1 cellular context compared by ENCODE assay signal in the genomic region with DNA sequence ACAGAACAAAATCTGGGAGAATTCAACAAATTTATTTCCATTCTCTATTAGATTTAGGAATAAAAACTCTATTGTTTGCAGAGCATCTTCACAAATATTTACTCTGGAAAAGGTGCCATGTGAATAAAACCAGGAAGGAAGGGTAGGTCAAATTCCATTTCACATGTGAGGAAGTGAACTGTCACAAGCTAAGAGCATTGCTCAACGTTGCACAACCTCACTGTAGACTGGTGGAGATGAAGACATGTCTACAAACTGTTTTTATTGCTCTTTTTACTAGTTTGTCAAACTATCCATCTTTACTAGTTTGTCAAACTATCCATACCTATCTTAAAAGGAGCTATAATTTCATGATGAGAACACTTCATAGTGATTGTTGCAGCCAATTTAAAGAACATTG.
TF ChIP-seq lines count a peak whose summit lies in the region.

No MANE protein-coding gene starts in this region.

TF ChIP-seq in HepG2, 621 proteins besides CTCF, POLR2A, EP300 and RAD21 (continued from another document and continues in another):
- TF ChIP-seq, protein P1, sequence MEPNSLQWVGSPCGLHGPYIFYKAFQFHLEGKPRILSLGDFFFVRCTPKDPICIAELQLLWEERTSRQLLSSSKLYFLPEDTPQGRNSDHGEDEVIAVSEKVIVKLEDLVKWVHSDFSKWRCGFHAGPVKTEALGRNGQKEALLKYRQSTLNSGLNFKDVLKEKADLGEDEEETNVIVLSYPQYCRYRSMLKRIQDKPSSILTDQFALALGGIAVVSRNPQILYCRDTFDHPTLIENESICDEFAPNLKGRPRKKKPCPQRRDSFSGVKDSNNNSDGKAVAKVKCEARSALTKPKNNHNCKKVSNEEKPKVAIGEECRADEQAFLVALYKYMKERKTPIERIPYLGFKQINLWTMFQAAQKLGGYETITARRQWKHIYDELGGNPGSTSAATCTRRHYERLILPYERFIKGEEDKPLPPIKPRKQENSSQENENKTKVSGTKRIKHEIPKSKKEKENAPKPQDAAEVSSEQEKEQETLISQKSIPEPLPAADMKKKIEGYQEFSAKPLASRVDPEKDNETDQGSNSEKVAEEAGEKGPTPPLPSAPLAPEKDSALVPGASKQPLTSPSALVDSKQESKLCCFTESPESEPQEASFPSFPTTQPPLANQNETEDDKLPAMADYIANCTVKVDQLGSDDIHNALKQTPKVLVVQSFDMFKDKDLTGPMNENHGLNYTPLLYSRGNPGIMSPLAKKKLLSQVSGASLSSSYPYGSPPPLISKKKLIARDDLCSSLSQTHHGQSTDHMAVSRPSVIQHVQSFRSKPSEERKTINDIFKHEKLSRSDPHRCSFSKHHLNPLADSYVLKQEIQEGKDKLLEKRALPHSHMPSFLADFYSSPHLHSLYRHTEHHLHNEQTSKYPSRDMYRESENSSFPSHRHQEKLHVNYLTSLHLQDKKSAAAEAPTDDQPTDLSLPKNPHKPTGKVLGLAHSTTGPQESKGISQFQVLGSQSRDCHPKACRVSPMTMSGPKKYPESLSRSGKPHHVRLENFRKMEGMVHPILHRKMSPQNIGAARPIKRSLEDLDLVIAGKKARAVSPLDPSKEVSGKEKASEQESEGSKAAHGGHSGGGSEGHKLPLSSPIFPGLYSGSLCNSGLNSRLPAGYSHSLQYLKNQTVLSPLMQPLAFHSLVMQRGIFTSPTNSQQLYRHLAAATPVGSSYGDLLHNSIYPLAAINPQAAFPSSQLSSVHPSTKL (CRISPR knock-in tag; IDR thresholded peaks at IDR 0.05): peak; percentile 80
- TF ChIP-seq TEAD2 (CRISPR knock-in tag; IDR thresholded peaks at IDR 0.05): no peak
- peak; percentile 57; the same call in 1 of the 2 replicates for TF ChIP-seq HMG20A (CRISPR knock-in tag; IDR thresholded peaks at IDR 0.05; ENCODE audit: borderline replicate concordance)
- no peak for TF ChIP-seq SCMH1 (CRISPR knock-in tag; IDR thresholded peaks at IDR 0.05; ENCODE audit: borderline replicate concordance)
- TF ChIP-seq POLR2AphosphoS5 (IDR thresholded peaks at IDR 0.05; ENCODE audit: low read depth, low read length): no peak
- TF ChIP-seq SRSF1 (optimal IDR thresholded peaks at IDR 0.05; ENCODE audit: low read depth, low read length): no peak
- peak; percentile 48; the same call in 1 of the 2 replicates for TF ChIP-seq BHLHE40 (IDR thresholded peaks at IDR 0.05; ENCODE audit: low read length)
- peak; percentile 93 for TF ChIP-seq ELF3 (CRISPR knock-in tag; IDR thresholded peaks at IDR 0.05)
- TF ChIP-seq HNF4G (IDR thresholded peaks at IDR 0.05; ENCODE audit: borderline replicate concordance, low read depth, low read length): peak; percentile 52; the same call in 1 of the 2 replicates
- TF ChIP-seq HNF4G (CRISPR knock-in tag; IDR thresholded peaks at IDR 0.05; ENCODE audit: borderline replicate concordance, low read depth): no peak
- TF ChIP-seq ZNF644 (CRISPR knock-in tag; IDR thresholded peaks at IDR 0.05; ENCODE audit: low read depth): peak; percentile 90
- peak; percentile 74 for TF ChIP-seq HNF4A (CRISPR knock-in tag; IDR thresholded peaks at IDR 0.05)
- TF ChIP-seq U2AF1 (optimal IDR thresholded peaks at IDR 0.05; ENCODE audit: low read depth, low read length): no peak
- 0 out of 2 replicates have a peak, but pooled peaks have one; percentile 13 for TF ChIP-seq NCOA2 (CRISPR knock-in tag; IDR thresholded peaks at IDR 0.05)
- TF ChIP-seq, protein P2, sequence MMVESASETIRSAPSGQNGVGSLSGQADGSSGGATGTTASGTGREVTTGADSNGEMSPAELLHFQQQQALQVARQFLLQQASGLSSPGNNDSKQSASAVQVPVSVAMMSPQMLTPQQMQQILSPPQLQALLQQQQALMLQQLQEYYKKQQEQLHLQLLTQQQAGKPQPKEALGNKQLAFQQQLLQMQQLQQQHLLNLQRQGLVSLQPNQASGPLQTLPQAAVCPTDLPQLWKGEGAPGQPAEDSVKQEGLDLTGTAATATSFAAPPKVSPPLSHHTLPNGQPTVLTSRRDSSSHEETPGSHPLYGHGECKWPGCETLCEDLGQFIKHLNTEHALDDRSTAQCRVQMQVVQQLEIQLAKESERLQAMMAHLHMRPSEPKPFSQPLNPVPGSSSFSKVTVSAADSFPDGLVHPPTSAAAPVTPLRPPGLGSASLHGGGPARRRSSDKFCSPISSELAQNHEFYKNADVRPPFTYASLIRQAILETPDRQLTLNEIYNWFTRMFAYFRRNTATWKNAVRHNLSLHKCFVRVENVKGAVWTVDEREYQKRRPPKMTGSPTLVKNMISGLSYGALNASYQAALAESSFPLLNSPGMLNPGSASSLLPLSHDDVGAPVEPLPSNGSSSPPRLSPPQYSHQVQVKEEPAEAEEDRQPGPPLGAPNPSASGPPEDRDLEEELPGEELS (CRISPR knock-in tag; IDR thresholded peaks at IDR 0.05): 0 out of 2 replicates have a peak, but pooled peaks have one; percentile 28
- TF ChIP-seq GABPB1 (CRISPR knock-in tag; IDR thresholded peaks at IDR 0.05): peak; percentile 50; the same call in 1 of the 2 replicates
- no peak for TF ChIP-seq SOX6 (IDR thresholded peaks at IDR 0.05)
- TF ChIP-seq SOX6 (CRISPR knock-in tag; IDR thresholded peaks at IDR 0.05): peak; percentile 61; the same call in 1 of the 2 replicates
- TF ChIP-seq NFIC (IDR thresholded peaks at IDR 0.05; ENCODE audit: low read length): peak; percentile 54; the same call in 1 of the 2 replicates
- TF ChIP-seq ZNF737 (CRISPR knock-in tag; IDR thresholded peaks at IDR 0.05; ENCODE audit: borderline replicate concordance): no peak
- TF ChIP-seq ZSCAN5A (CRISPR knock-in tag; IDR thresholded peaks at IDR 0.05; ENCODE audit: borderline replicate concordance): no peak
- no peak for TF ChIP-seq RFX3 (CRISPR knock-in tag; IDR thresholded peaks at IDR 0.05)
- peak; percentile 69; the same call in 1 of the 2 replicates for TF ChIP-seq ZNF317 (CRISPR knock-in tag; IDR thresholded peaks at IDR 0.05)
- TF ChIP-seq ZMYM4 (CRISPR knock-in tag; IDR thresholded peaks at IDR 0.05): no peak
- peak; percentile 46; the same call in 1 of the 2 replicates for TF ChIP-seq POGZ (CRISPR knock-in tag; IDR thresholded peaks at IDR 0.05)
- peak; percentile 79 for TF ChIP-seq FOXA3 (CRISPR knock-in tag; IDR thresholded peaks at IDR 0.05)
- TF ChIP-seq MAX (IDR thresholded peaks at IDR 0.05): peak; percentile 49; the same call in 1 of the 2 replicates
- no peak for TF ChIP-seq GABPA (IDR thresholded peaks at IDR 0.05; ENCODE audit: low read depth, low read length)
- TF ChIP-seq GABPA (CRISPR knock-in tag; IDR thresholded peaks at IDR 0.05; ENCODE audit: low read depth): 0 out of 2 replicates have a peak, but pooled peaks have one; percentile 22
- peak; percentile 22; the same call in 1 of the 2 replicates for TF ChIP-seq SALL1 (CRISPR knock-in tag; IDR thresholded peaks at IDR 0.05)
- no peak for TF ChIP-seq IKZF1 (IDR thresholded peaks at IDR 0.05)
- peak; percentile 94 for TF ChIP-seq CEBPG (CRISPR knock-in tag; IDR thresholded peaks at IDR 0.05)
- peak; percentile 94 for TF ChIP-seq TFE3 (CRISPR knock-in tag; IDR thresholded peaks at IDR 0.05)
- no peak for TF ChIP-seq BATF2 (CRISPR knock-in tag; IDR thresholded peaks at IDR 0.05)
- peak; percentile 63 for TF ChIP-seq RARA (CRISPR knock-in tag; IDR thresholded peaks at IDR 0.05)
- no peak for TF ChIP-seq FOXP1 (IDR thresholded peaks at IDR 0.05)
- peak; percentile 57 for TF ChIP-seq FOXP1 (CRISPR knock-in tag; IDR thresholded peaks at IDR 0.05)
- peak; percentile 84; the same call in 1 of the 2 replicates for TF ChIP-seq AHDC1 (CRISPR knock-in tag; IDR thresholded peaks at IDR 0.05; ENCODE audit: borderline replicate concordance)
- no peak for TF ChIP-seq HOXA9 (CRISPR knock-in tag; IDR thresholded peaks at IDR 0.05; ENCODE audit: borderline replicate concordance)
- peak; percentile 56; the same call in 1 of the 2 replicates for TF ChIP-seq ELF1 (CRISPR knock-in tag; IDR thresholded peaks at IDR 0.05)
- peak; percentile 54 for TF ChIP-seq GATAD2A (CRISPR knock-in tag; IDR thresholded peaks at IDR 0.05)
- no peak for TF ChIP-seq FOXA1 (IDR thresholded peaks at IDR 0.05)
- 0 out of 2 replicates have a peak, but pooled peaks have one; percentile 41 for TF ChIP-seq FOXA1 (CRISPR knock-in tag; IDR thresholded peaks at IDR 0.05)
- TF ChIP-seq SOX5 (CRISPR knock-in tag; IDR thresholded peaks at IDR 0.05; ENCODE audit: borderline replicate concordance): peak; percentile 62; the same call in 1 of the 2 replicates
- peak; percentile 63 for TF ChIP-seq SAP130 (CRISPR knock-in tag; IDR thresholded peaks at IDR 0.05; ENCODE audit: low read depth)
- TF ChIP-seq SMC3 (IDR thresholded peaks at IDR 0.05; ENCODE audit: low read length): peak; percentile 19; the same call in 1 of the 2 replicates
- TF ChIP-seq, protein P3, sequence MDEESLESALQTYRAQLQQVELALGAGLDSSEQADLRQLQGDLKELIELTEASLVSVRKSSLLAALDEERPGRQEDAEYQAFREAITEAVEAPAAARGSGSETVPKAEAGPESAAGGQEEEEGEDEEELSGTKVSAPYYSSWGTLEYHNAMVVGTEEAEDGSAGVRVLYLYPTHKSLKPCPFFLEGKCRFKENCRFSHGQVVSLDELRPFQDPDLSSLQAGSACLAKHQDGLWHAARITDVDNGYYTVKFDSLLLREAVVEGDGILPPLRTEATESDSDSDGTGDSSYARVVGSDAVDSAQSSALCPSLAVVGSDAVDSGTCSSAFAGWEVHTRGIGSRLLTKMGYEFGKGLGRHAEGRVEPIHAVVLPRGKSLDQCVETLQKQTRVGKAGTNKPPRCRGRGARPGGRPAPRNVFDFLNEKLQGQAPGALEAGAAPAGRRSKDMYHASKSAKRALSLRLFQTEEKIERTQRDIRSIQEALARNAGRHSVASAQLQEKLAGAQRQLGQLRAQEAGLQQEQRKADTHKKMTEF (CRISPR knock-in tag; IDR thresholded peaks at IDR 0.05): peak; percentile 51; the same call in 1 of the 2 replicates
- peak; percentile 49; the same call in 1 of the 2 replicates for TF ChIP-seq MED1 (CRISPR knock-in tag; IDR thresholded peaks at IDR 0.05)
- 0 out of 2 replicates have a peak, but pooled peaks have one; percentile 17 for TF ChIP-seq CREM (IDR thresholded peaks at IDR 0.05)
- TF ChIP-seq CREM (CRISPR knock-in tag; IDR thresholded peaks at IDR 0.05): no peak
- no peak for TF ChIP-seq SPEN (CRISPR knock-in tag; IDR thresholded peaks at IDR 0.05; ENCODE audit: low read depth)
